37 cellular contexts compared by ENCODE assay signal in genomic region chr20:22526512-22527012, GRCh38. TPM values are rescaled to one million over a fixed set of nuclear protein-coding genes. Genes with fewer than 3 reads are reported as not detected.
"Had no signal": no experiment of that assay in that cellular context is flagged by ENCODE, and none has a peak within 500 bp of the region (broad histone marks: within the 10 kb centered on the region; RNA-seq: fewer than 3 reads in every experiment).

No MANE protein-coding gene starts in this region.

- H3K27ac Mint-ChIP-seq: activated CD4-positive, alpha-beta memory T cell treated with anti-CD3 and anti-CD28 coated beads, Interleukin-2, amount 10 ng/mL, durations not matched to agents 7 days and 5 days; activated CD8-positive, alpha-beta memory T cell treated with anti-CD3 and anti-CD28 coated beads, Interleukin-2, amount 10 ng/mL, durations not matched to agents 7 days and 5 days; activated naive CD4-positive, alpha-beta T cell treated with anti-CD3 and anti-CD28 coated beads, Interleukin-2, amount 50 U/mL, for 24 hours; activated naive CD8-positive, alpha-beta T cell treated with anti-CD3 and anti-CD28 coated beads, Interleukin-2, amount 10 ng/mL, durations not matched to agents 7 days and 5 days had no signal

- H3K27ac ChIP-seq: body of pancreas, WERI-Rb-1 had no signal

- H3K36me3 Mint-ChIP-seq: activated CD8-positive, alpha-beta memory T cell treated with anti-CD3 and anti-CD28 coated beads, Interleukin-2, amount 10 ng/mL, durations not matched to agents 7 days and 5 days; activated naive CD4-positive, alpha-beta T cell treated with anti-CD3 and anti-CD28 coated beads, Interleukin-2, amount 50 U/mL, for 24 hours; activated naive CD8-positive, alpha-beta T cell treated with anti-CD3 and anti-CD28 coated beads, Interleukin-2, amount 10 ng/mL, durations not matched to agents 7 days and 5 days had no signal

- H3K27me3 ChIP-seq: body of pancreas, MG63 had no signal

- H3K9me3 Mint-ChIP-seq: activated naive CD8-positive, alpha-beta T cell treated with anti-CD3 and anti-CD28 coated beads, Interleukin-2, amount 10 ng/mL, durations not matched to agents 7 days and 5 days had no signal

- H3K36me3 ChIP-seq: MG63, WERI-Rb-1 had no signal

- DNase-seq: activated CD4-positive, alpha-beta memory T cell treated with anti-CD3 and anti-CD28 coated beads, Interleukin-2, amount 10 ng/mL, durations not matched to agents 7 days and 5 days; activated CD4-positive, alpha-beta T cell treated with anti-CD3 and anti-CD28 coated beads for 1 hour; activated CD4-positive, alpha-beta T cell treated with anti-CD3 and anti-CD28 coated beads for 48 hours; activated CD4-positive, CD25-positive, alpha-beta regulatory T cell; activated CD8-positive, alpha-beta memory T cell treated with anti-CD3 and anti-CD28 coated beads for 24 hours; activated CD8-positive, alpha-beta memory T cell treated with anti-CD3 and anti-CD28 coated beads, Interleukin-2, amount 10 ng/mL, durations not matched to agents 7 days and 5 days; activated CD8-positive, alpha-beta memory T cell treated with anti-CD3 and anti-CD28 coated beads, Interleukin-2, amount 50 U/mL, for 48 hours; activated effector memory CD4-positive, alpha-beta T cell treated with Interleukin-2 at 50 U/mL for 16 hours; activated naive CD4-positive, alpha-beta T cell; activated naive CD8-positive, alpha-beta T cell treated with anti-CD3 and anti-CD28 coated beads, Interleukin-2, amount 10 ng/mL, durations not matched to agents 7 days and 5 days; activated T-cell treated with anti-CD3 and anti-CD28 coated beads, Interleukin-2, amount 50 U/mL, for 48 hours; caudate nucleus; cerebellar nuclear complex; Kasumi-1; KG1; MG63; NCI-H1048; NCI-H1105 treated with DMSO at 0.1 percent for 48 hours; NCI-H1436; NCI-H1694; NCI-H2029; NCI-H2107; NCI-H2171; NCI-H510A; NCI-H526; NCI-H748 treated with DMSO at 0.1 percent for 48 hours; NK-92 treated with Interleukin-12 subunit alpha and Interleukin-12 subunit beta, amount 100 ng/mL, for 24 hours; Right ventricle myocardium superior; SW 1271; T-helper 1 cell; T-helper 2 cell; T-helper 9 cell; WERI-Rb-1 had no signal

- FAIRE-seq: astrocyte, bronchial epithelial cell had no signal

- H3K27me3 Mint-ChIP-seq: activated CD4-positive, alpha-beta memory T cell treated with anti-CD3 and anti-CD28 coated beads, Interleukin-2, amount 10 ng/mL, durations not matched to agents 7 days and 5 days; activated CD8-positive, alpha-beta memory T cell treated with anti-CD3 and anti-CD28 coated beads, Interleukin-2, amount 10 ng/mL, durations not matched to agents 7 days and 5 days; activated naive CD4-positive, alpha-beta T cell treated with anti-CD3 and anti-CD28 coated beads, Interleukin-2, amount 50 U/mL, for 24 hours had no signal

- H3K4me1 Mint-ChIP-seq: activated CD4-positive, alpha-beta memory T cell treated with anti-CD3 and anti-CD28 coated beads, Interleukin-2, amount 10 ng/mL, durations not matched to agents 7 days and 5 days; activated CD8-positive, alpha-beta memory T cell treated with anti-CD3 and anti-CD28 coated beads, Interleukin-2, amount 10 ng/mL, durations not matched to agents 7 days and 5 days; activated naive CD4-positive, alpha-beta T cell treated with anti-CD3 and anti-CD28 coated beads, Interleukin-2, amount 50 U/mL, for 24 hours; activated naive CD8-positive, alpha-beta T cell treated with anti-CD3 and anti-CD28 coated beads, Interleukin-2, amount 10 ng/mL, durations not matched to agents 7 days and 5 days had no signal

- H3K4me3 ChIP-seq: body of pancreas, MG63 had no signal

- H3K4me3 Mint-ChIP-seq: activated CD4-positive, alpha-beta memory T cell treated with anti-CD3 and anti-CD28 coated beads, Interleukin-2, amount 10 ng/mL, durations not matched to agents 7 days and 5 days; activated CD8-positive, alpha-beta memory T cell treated with anti-CD3 and anti-CD28 coated beads, Interleukin-2, amount 10 ng/mL, durations not matched to agents 7 days and 5 days; activated naive CD4-positive, alpha-beta T cell treated with anti-CD3 and anti-CD28 coated beads, Interleukin-2, amount 50 U/mL, for 24 hours; activated naive CD8-positive, alpha-beta T cell treated with anti-CD3 and anti-CD28 coated beads, Interleukin-2, amount 10 ng/mL, durations not matched to agents 7 days and 5 days had no signal

- H3K9me3 ChIP-seq: MG63 had no signal

RNA-seq across cellular contexts. Expression of gene FOXA2, which starts 57.8 kb away (rescaled TPM):
- total RNA-seq: activated CD4-positive, alpha-beta memory T cell treated with anti-CD3 and anti-CD28 coated beads, Interleukin-2, amount 10 ng/mL, durations not matched to agents 7 days and 5 days; activated CD8-positive, alpha-beta memory T cell treated with anti-CD3 and anti-CD28 coated beads, Interleukin-2, amount 10 ng/mL, durations not matched to agents 7 days and 5 days; activated naive CD8-positive, alpha-beta T cell treated with anti-CD3 and anti-CD28 coated beads, Interleukin-2, amount 10 ng/mL, durations not matched to agents 7 days and 5 days; astrocyte; Right ventricle myocardium superior had no signal
